In genomic region chr12:2667716-2668440, GRCh38 we compare ENCODE assay signal across 25 cellular contexts.
"Had no signal": no experiment of that assay in that cellular context is flagged by ENCODE, and none has a peak within 500 bp of the region (broad histone marks: within the 10 kb centered on the region; RNA-seq: fewer than 3 reads in every experiment).

No MANE protein-coding gene starts in this region.

- H3K9me3 ChIP-seq: breast epithelium, right atrium auricular region, suprapubic skin, tibial artery, uterus had no signal

- FAIRE-seq: frontal cortex, islet of Langerhans had no signal

- H3K9ac ChIP-seq: parathyroid adenoma had no signal

- H3K36me3 ChIP-seq: breast epithelium, uterus had no signal

- H3K4me3 ChIP-seq: breast epithelium, right atrium auricular region, smooth muscle cell, suprapubic skin, tibial artery, uterus had no signal

- DNase-seq: activated CD4-positive, alpha-beta T cell treated with anti-CD3 and anti-CD28 coated beads for 36 hours; activated CD4-positive, CD25-positive, alpha-beta regulatory T cell; activated naive CD8-positive, alpha-beta T cell treated with anti-CD3 and anti-CD28 coated beads, Interleukin-2, amount 50 U/mL, for 24 hours; activated T-cell treated with anti-CD3 and anti-CD28 coated beads, Interleukin-2, amount 50 U/mL, for 48 hours; amygdala; central memory CD4-positive, alpha-beta T cell; dermis blood vessel endothelial cell; effector CD8-positive, alpha-beta T cell; left cardiac atrium; mammary epithelial cell; naive B cell; nephron progenitor cell; stimulated activated CD4-positive, alpha-beta T cell treated with anti-CD3 and anti-CD28 coated beads, Interleukin-15, amount 100 ng/mL, for 24 hours; stimulated activated CD4-positive, alpha-beta T cell treated with anti-CD3 and anti-CD28 coated beads, Interleukin-2, amount 100 ng/mL, for 24 hours; stimulated activated naive B cell treated with anti-CD40 and anti-IgM and Interleukin-4, amounts not matched to agents 10 μg/mL and 1 μg/mL and 100 μg/mL, for 72 hours; T-helper 1 cell had no signal

- H3K4me1 ChIP-seq: breast epithelium, parathyroid adenoma, right atrium auricular region, suprapubic skin, tibial artery, uterus had no signal

- H3K27me3 ChIP-seq: breast epithelium, right atrium auricular region, suprapubic skin, tibial artery, uterus had no signal

- H3K27ac ChIP-seq: breast epithelium, parathyroid adenoma, right atrium auricular region, suprapubic skin, tibial artery, uterus had no signal
